In the genomic region with DNA sequence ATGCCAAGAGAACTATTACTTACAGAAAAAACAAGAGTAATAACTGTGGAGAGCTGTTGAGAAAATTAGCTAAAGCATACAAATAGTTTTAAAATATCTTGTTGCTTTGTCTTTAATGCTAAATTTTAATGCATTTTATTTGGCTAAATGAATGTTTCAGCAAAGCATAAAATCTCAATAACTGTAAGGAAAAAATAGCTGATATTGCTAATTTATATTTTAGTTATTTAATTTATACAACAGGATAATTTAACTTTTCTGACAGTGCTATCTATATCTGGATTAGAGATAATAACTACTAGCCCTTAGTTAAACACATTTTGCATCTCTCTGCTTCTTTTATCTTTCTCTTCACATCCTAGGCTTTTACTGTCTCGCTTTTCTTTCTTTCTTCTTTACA, we compare ENCODE assay signal across 9 cellular contexts.
"Had no signal": no experiment of that assay in that cellular context is flagged by ENCODE, and none has a peak within 500 bp of the region (broad histone marks: within the 10 kb centered on the region; RNA-seq: fewer than 3 reads in every experiment).

No MANE protein-coding gene starts in this region.

- H3K36me3 ChIP-seq: HAP-1 had no signal

- H3K27ac Mint-ChIP-seq: HFFc6 had no signal

- H3K4me3 Mint-ChIP-seq: HFFc6 had no signal

- H3K4me3 ChIP-seq: GM23248, HAP-1 had no signal

- H3K4me2 ChIP-seq: KMS-11 had no signal

- FAIRE-seq: HTR-8/SVneo had no signal

- DNase-seq: GM23248, GOT3, H7, HFFc6, KBM-7 had no signal

- H3K27ac ChIP-seq: GM23248, KMS-11 had no signal

- ATAC-seq: HCT116 had no signal

- H3K9me3 ChIP-seq: HAP-1 had no signal

- H3K9ac ChIP-seq: GM23248, KMS-11 had no signal

- H3K4me1 ChIP-seq: HAP-1 had no signal

- H2AFZ ChIP-seq: GM23248 had no signal
